19 cellular contexts compared by ENCODE assay signal in the genomic region with DNA sequence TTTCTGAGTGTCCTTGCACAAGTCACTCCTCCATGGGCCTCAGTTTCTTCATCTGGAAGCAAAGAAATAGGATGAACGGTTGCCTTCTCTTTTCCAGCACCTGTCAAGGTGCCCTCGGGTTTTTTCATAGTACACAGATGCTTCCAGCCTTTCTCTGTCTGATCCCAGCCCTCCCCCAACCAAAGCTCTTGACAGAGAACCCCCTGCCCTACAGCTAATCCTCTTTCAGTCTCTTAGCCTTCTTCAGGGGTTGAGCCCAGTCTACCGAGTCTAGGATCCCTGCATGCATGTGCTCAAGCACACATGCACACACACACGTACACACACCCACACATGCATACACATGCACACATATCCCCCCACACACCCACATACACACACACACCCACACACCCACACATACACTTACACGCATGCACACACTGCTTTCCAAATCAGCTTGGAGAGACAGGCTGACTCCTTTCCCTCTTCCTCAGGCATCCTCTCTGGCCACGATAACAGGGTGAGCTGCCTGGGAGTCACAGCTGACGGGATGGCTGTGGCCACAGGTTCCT. TPM values are rescaled to one million over a fixed set of nuclear protein-coding genes. Genes with fewer than 3 reads are reported as not detected.
DNase-seq lines count a peak whose midpoint lies in the region; ATAC-seq and TF ChIP-seq lines count a peak whose summit lies in the region.
"Had no signal": no experiment of that assay in that cellular context is flagged by ENCODE, and none has a peak within 500 bp of the region (broad histone marks: within the 10 kb centered on the region; RNA-seq: fewer than 3 reads in every experiment).

No MANE protein-coding gene starts in this region.

- no peak for TF ChIP-seq POLR2A in HCT116 (IDR thresholded peaks at IDR 0.05; ENCODE audit: borderline replicate concordance, extremely low read depth, insufficient read depth, insufficient read length)
- TF ChIP-seq POLR2A in sigmoid colon (IDR thresholded peaks at IDR 0.05) = no peak

- H3K36me3 ChIP-seq in HCT116 (ENCODE audit: control insufficient read depth in 1 of 2, insufficient read depth in 2 of 2, low read length in 2 of 2) (peaks cover 25 to 44% of the 10 kb centered on the region in 2 experiments; a peak in 3 of 4 replicates), endodermal cell (ENCODE audit: control insufficient read depth, insufficient read depth, low read length) (peaks cover 63% of the 10 kb centered on the region), sigmoid colon (peaks cover 0 to 47% (median 5%) of the 10 kb centered on the region in 4 donors)

- no peak for TF ChIP-seq RAD21 in HCT116 (IDR thresholded peaks at IDR 0.05; ENCODE audit: low read depth)

- ATAC-seq in HCT116 = no peak
- ATAC-seq in activated T-helper 17 cell treated with anti-CD3 and anti-CD28 coated beads, Interleukin-2, amount 50 U/mL, for 72 hours (replicated peaks) = no peak
- ATAC-seq in natural killer cell treated with Interleukin-12 subunit alpha and Interleukin-12 subunit beta and Interleukin-15 and Interleukin-18, amount 100 ng/mL, for 72 hours = no peak
- ATAC-seq: Right ventricle myocardium inferior had no signal

- no peak overlapping the region for H2AFZ ChIP-seq in HCT116 (ENCODE audit: low read depth, low read length, poor library complexity, severe bottlenecking)

- POLR2A ChIA-PET in HCT116 (lab: Charles Lee) (no interaction called here), RWPE1 (lab: Yijun Ruan, JAX; ENCODE audit: low non-redundant PET) (no interaction called here)

- H3K4me1 ChIP-seq in HCT116 (ENCODE audit: control insufficient read depth in 1 of 2, insufficient read depth in 2 of 2, low read length in 2 of 2) (peaks cover 6 to 14% of the 10 kb centered on the region in 2 experiments), endodermal cell (ENCODE audit: control insufficient read depth, insufficient read depth, low read length) (no peaks in the 10 kb centered on the region), sigmoid colon (peaks cover 0 to 5% (median 2%) of the 10 kb centered on the region in 4 donors)

- DNase-seq in HCT116 (ENCODE audit: low read depth, low spot score) (no peak), RWPE1 (ENCODE audit: low spot score) (no peak), endodermal cell (no peak), DMS53 treated with DMSO at 0.1 percent for 48 hours (lab: John Stamatoyannopoulos, UW; ENCODE audit: unreplicated experiment) (no peak), sigmoid colon (no peak)
- no peak for DNase-seq in natural killer cell treated with Interleukin-12 subunit alpha and Interleukin-12 subunit beta and Interleukin-15 and Interleukin-18, amount 100 ng/mL, for 72 hours (ENCODE audit: low spot score)
- DNase-seq: CD8-positive, alpha-beta memory T cell; DMS79; HFFc6; MM.1S; NCI-H1092; NCI-H1436; NCI-H187 treated with DMSO at 0.1 percent for 48 hours; NCI-H2107; Peyer's patch had no signal

- H3K27me3 ChIP-seq in HCT116 (ENCODE audit: insufficient read depth, low read length) = no peaks in the 10 kb centered on the region
- H3K27me3 ChIP-seq in endodermal cell (ENCODE audit: control insufficient read depth, insufficient read depth, low read length, poor library complexity, severe bottlenecking) = no peaks in the 10 kb centered on the region
- H3K27me3 ChIP-seq in sigmoid colon = no peaks in the 10 kb centered on the region
- H3K27me3 ChIP-seq: Peyer's patch, SJSA1 had no signal

- H3K9me3 Mint-ChIP-seq in endodermal cell = no peaks in the 10 kb centered on the region
- no peaks in the 10 kb centered on the region for H3K9me3 Mint-ChIP-seq in activated T-helper 17 cell treated with anti-CD3 and anti-CD28 coated beads, Interleukin-2, amount 50 U/mL, for 72 hours
- H3K9me3 Mint-ChIP-seq in natural killer cell treated with Interleukin-12 subunit alpha and Interleukin-12 subunit beta and Interleukin-15 and Interleukin-18, amount 100 ng/mL, for 72 hours = no peaks in the 10 kb centered on the region
- H3K9me3 Mint-ChIP-seq: CD8-positive, alpha-beta memory T cell; HFFc6 had no signal

- H3K4me2 ChIP-seq in HCT116 (ENCODE audit: low read length) = no peak overlapping the region

- peaks cover 50% of the 10 kb centered on the region for H3K36me3 Mint-ChIP-seq in endodermal cell (ENCODE audit: low read depth)
- peaks cover 18% of the 10 kb centered on the region for H3K36me3 Mint-ChIP-seq in activated T-helper 17 cell treated with anti-CD3 and anti-CD28 coated beads, Interleukin-2, amount 50 U/mL, for 72 hours (ENCODE audit: low read depth)
- no peaks in the 10 kb centered on the region for H3K36me3 Mint-ChIP-seq in natural killer cell treated with Interleukin-12 subunit alpha and Interleukin-12 subunit beta and Interleukin-15 and Interleukin-18, amount 100 ng/mL, for 72 hours

- peaks cover 19% of the 10 kb centered on the region for H3K79me2 ChIP-seq in HCT116 (ENCODE audit: insufficient read depth, low read length)

- H3K9ac ChIP-seq in HCT116 (ENCODE audit: low read length) (no peak overlapping the region), endodermal cell (ENCODE audit: extremely low read depth, low read length, poor library complexity, severe bottlenecking) (no peak overlapping the region)

- H3K4me3 Mint-ChIP-seq in endodermal cell = no peak overlapping the region
- no peak overlapping the region for H3K4me3 Mint-ChIP-seq in activated T-helper 17 cell treated with anti-CD3 and anti-CD28 coated beads, Interleukin-2, amount 50 U/mL, for 72 hours
- no peak overlapping the region for H3K4me3 Mint-ChIP-seq in natural killer cell treated with Interleukin-12 subunit alpha and Interleukin-12 subunit beta and Interleukin-15 and Interleukin-18, amount 100 ng/mL, for 72 hours
- H3K4me3 Mint-ChIP-seq: CD8-positive, alpha-beta memory T cell; HFFc6 had no signal

- intact Hi-C loops in HCT116 (cut with micrococcal nuclease) = no loop called here
- intact Hi-C loops in sigmoid colon (cut with DNase I) = no loop called here

- peak overlapping the region; percentile 1 for H3K27ac Mint-ChIP-seq in endodermal cell
- no peak overlapping the region for H3K27ac Mint-ChIP-seq in activated T-helper 17 cell treated with anti-CD3 and anti-CD28 coated beads, Interleukin-2, amount 50 U/mL, for 72 hours
- no peak overlapping the region for H3K27ac Mint-ChIP-seq in natural killer cell treated with Interleukin-12 subunit alpha and Interleukin-12 subunit beta and Interleukin-15 and Interleukin-18, amount 100 ng/mL, for 72 hours
- H3K27ac Mint-ChIP-seq: HFFc6 had no signal

- H3K4me3 ChIP-seq in HCT116 (replicated peaks in 1 of 2; ENCODE audit: low read depth in 1 of 2, low read length in 2 of 2) (no peak overlapping the region), endodermal cell (ENCODE audit: low read length) (no peak overlapping the region), sigmoid colon (no peak overlapping the region)
- H3K4me3 ChIP-seq: Peyer's patch, SJSA1 had no signal

- BruUV-seq in HCT116 (replicated peaks; lab: Mats Ljungman, UMichigan) = no TSS peak

- WGBS in endodermal cell (ENCODE audit: insufficient coverage in 1 of 2, insufficient read length in 1 of 2), 2 experiments = 88 to 93% methylated on average over 3 to 7 of the region's 7 CpGs
- WGBS in sigmoid colon, 2 donors = 91 to 92% methylated on average over 7 of the region's 7 CpGs

- no peak for TF ChIP-seq EP300 in sigmoid colon (IDR thresholded peaks at IDR 0.05)

- H3K9me3 ChIP-seq in HCT116 (ENCODE audit: control insufficient read depth in 1 of 2, insufficient read depth in 1 of 2, low read depth in 1 of 2, low read length in 2 of 2) (no peaks in the 10 kb centered on the region), endodermal cell (ENCODE audit: control insufficient read depth, low read length) (no peaks in the 10 kb centered on the region), sigmoid colon (no peaks in the 10 kb centered on the region)
- H3K9me3 ChIP-seq: Peyer's patch, SJSA1 had no signal

- H3K27ac ChIP-seq in HCT116 (ENCODE audit: low read depth, low read length) (no peak overlapping the region), RWPE1 (peak overlapping the region; percentile 11; the same call in 1 of the 2 replicates), endodermal cell (ENCODE audit: low read depth, low read length) (no peak overlapping the region), sigmoid colon (no peak overlapping the region)
- H3K27ac ChIP-seq: C4-2B, Peyer's patch, SJSA1 had no signal

- H3K9me2 ChIP-seq in HCT116 (ENCODE audit: insufficient read depth) = no peaks in the 10 kb centered on the region

- H4K20me1 ChIP-seq in HCT116 (ENCODE audit: insufficient read depth) = no peaks in the 10 kb centered on the region

- H3K4me1 Mint-ChIP-seq in endodermal cell = peaks cover 30% of the 10 kb centered on the region
- H3K4me1 Mint-ChIP-seq in activated T-helper 17 cell treated with anti-CD3 and anti-CD28 coated beads, Interleukin-2, amount 50 U/mL, for 72 hours = peaks cover 11% of the 10 kb centered on the region
- H3K4me1 Mint-ChIP-seq in natural killer cell treated with Interleukin-12 subunit alpha and Interleukin-12 subunit beta and Interleukin-15 and Interleukin-18, amount 100 ng/mL, for 72 hours (ENCODE audit: low read depth in 2 of 2) = peaks cover 8 to 20% of the 10 kb centered on the region in 2 donors

- CTCF ChIA-PET in HCT116 (lab: Charles Lee) (no interaction called here), RWPE1 (lab: Yijun Ruan, JAX) (interaction anchor here (0.9 to 1.3 kb wide), 2 partner anchors 10 to 16 kb away, joined by 3 to 5 read pairs; no protein-coding TSS in a partner anchor)

- RAD21 ChIA-PET in HCT116 (lab: Charles Lee; ENCODE audit: low non-redundant PET in 1 of 2, low total read pairs in 2 of 2, uncharacterized antibody in 2 of 2, unreplicated experiment in 2 of 2) = no interaction called here

- H3K27me3 Mint-ChIP-seq in endodermal cell (ENCODE audit: insufficient read depth) = peaks cover 2% of the 10 kb centered on the region
- H3K27me3 Mint-ChIP-seq in activated T-helper 17 cell treated with anti-CD3 and anti-CD28 coated beads, Interleukin-2, amount 50 U/mL, for 72 hours = no peaks in the 10 kb centered on the region
- no peaks in the 10 kb centered on the region for H3K27me3 Mint-ChIP-seq in natural killer cell treated with Interleukin-12 subunit alpha and Interleukin-12 subunit beta and Interleukin-15 and Interleukin-18, amount 100 ng/mL, for 72 hours
- H3K27me3 Mint-ChIP-seq: CD8-positive, alpha-beta memory T cell had no signal

- TF ChIP-seq CTCF in HCT116 (IDR thresholded peaks at IDR 0.05 in 2 of 3, conservative IDR thresholded peaks at IDR 0.05 in 1 of 3; ENCODE audit: borderline replicate concordance in 1 of 3, insufficient read depth in 1 of 3, low read depth in 2 of 3, low read length in 2 of 3) = no peak
- TF ChIP-seq CTCF in RWPE1 (conservative IDR thresholded peaks at IDR 0.05; ENCODE audit: low read depth) = no peak
- no peak for TF ChIP-seq CTCF in endodermal cell (conservative IDR thresholded peaks at IDR 0.05)
- no peak for TF ChIP-seq CTCF in sigmoid colon (IDR thresholded peaks at IDR 0.05)

RNA-seq across cellular contexts. Expression of gene CDCA3, which starts 4.7 kb away (rescaled TPM):
- total RNA-seq in HCT116 (2021; ENCODE audit: unreplicated experiment) (63.0 TPM), endodermal cell (10 to 100 TPM; 53.1 to 63.9 TPM), sigmoid colon (1 to 10 TPM in 1 of 4 donors, under 1 TPM in 3; 0.33 to 2.8 (median 0.45) TPM)
- polyA plus RNA-seq in HCT116 (2012) = 72.5 and 92.7 TPM in 2 replicates
- polyA plus RNA-seq in endodermal cell (2013, experiment 1 of 2) = 87.9 TPM
- polyA plus RNA-seq in endodermal cell (2013, experiment 2 of 2) = 84.7 TPM
- 100 to 1,000 TPM in 1 of 2 donors, 10 to 100 TPM in 1; 86.9 to 104 TPM for total RNA-seq in activated T-helper 17 cell treated with anti-CD3 and anti-CD28 coated beads, Interleukin-2, amount 50 U/mL, for 72 hours
- total RNA-seq in natural killer cell treated with Interleukin-12 subunit alpha and Interleukin-12 subunit beta and Interleukin-15 and Interleukin-18, amount 100 ng/mL, for 72 hours = 100 to 1,000 TPM in 1 of 2 donors, 10 to 100 TPM in 1; 40.7 to 105 TPM
- 10 to 100 TPM in 1 of 3 donors, 1 to 10 TPM in 2; 4.8 to 31.2 (median 8.6) TPM for polyA plus RNA-seq in sigmoid colon

RNA-seq across cellular contexts. Expression of gene USP5, which starts 5.6 kb away (rescaled TPM):
- total RNA-seq in HCT116 (2021; ENCODE audit: unreplicated experiment) (175 TPM), endodermal cell (100 to 1,000 TPM; 120 to 257 TPM), sigmoid colon (10 to 100 TPM; 37.1 to 44.7 (median 41.5) TPM)
- polyA plus RNA-seq in HCT116 (2012) = 76.8 and 88.7 TPM in 2 replicates
- 74.6 TPM for polyA plus RNA-seq in endodermal cell (2013, experiment 1 of 2)
- 74.4 TPM for polyA plus RNA-seq in endodermal cell (2013, experiment 2 of 2)
- total RNA-seq in activated T-helper 17 cell treated with anti-CD3 and anti-CD28 coated beads, Interleukin-2, amount 50 U/mL, for 72 hours = 100 to 1,000 TPM in 1 of 2 donors, 10 to 100 TPM in 1; 83.4 to 149 TPM
- 100 to 1,000 TPM in 1 of 2 donors, 10 to 100 TPM in 1; 91.7 to 105 TPM for total RNA-seq in natural killer cell treated with Interleukin-12 subunit alpha and Interleukin-12 subunit beta and Interleukin-15 and Interleukin-18, amount 100 ng/mL, for 72 hours
- polyA plus RNA-seq in sigmoid colon = 10 to 100 TPM; 25.4 to 51.5 (median 26.4) TPM

RNA-seq across cellular contexts. Expression of gene GNB3, which starts 5.7 kb away (rescaled TPM):
- total RNA-seq in HCT116 (2021; ENCODE audit: unreplicated experiment) (8.7 TPM), endodermal cell (10 to 100 TPM; 10.0 to 17.1 TPM), sigmoid colon (1 to 10 TPM in 3 of 4 donors, under 1 TPM in 1; 0.36 to 8.9 (median 2.2) TPM)
- 8.5 and 9.8 TPM in 2 replicates for polyA plus RNA-seq in HCT116 (2012)
- 13.5 TPM for polyA plus RNA-seq in endodermal cell (2013, experiment 1 of 2)
- polyA plus RNA-seq in endodermal cell (2013, experiment 2 of 2) = 10.4 TPM
- total RNA-seq in activated T-helper 17 cell treated with anti-CD3 and anti-CD28 coated beads, Interleukin-2, amount 50 U/mL, for 72 hours = under 1 TPM in 1 of 2 donors, not detected in 1; 0.66 TPM
- not detected for total RNA-seq in natural killer cell treated with Interleukin-12 subunit alpha and Interleukin-12 subunit beta and Interleukin-15 and Interleukin-18, amount 100 ng/mL, for 72 hours
- 1 to 10 TPM in 2 of 3 donors, under 1 TPM in 1; 0.46 to 1.2 (median 1.1) TPM for polyA plus RNA-seq in sigmoid colon
- total RNA-seq: SJSA1 had no signal
- polyA plus RNA-seq: CD8-positive, alpha-beta memory T cell had no signal

RNA-seq across cellular contexts. Expression of gene P3H3, which starts 18.2 kb away (rescaled TPM):
- 32.2 TPM for total RNA-seq in HCT116 (2021; ENCODE audit: unreplicated experiment)
- polyA plus RNA-seq in HCT116 (2012) = 24.3 and 25.5 TPM in 2 replicates
- total RNA-seq in endodermal cell = 10 to 100 TPM; 58.4 to 63.1 TPM
- polyA plus RNA-seq in endodermal cell (2013, experiment 1 of 2) = 41.9 TPM
- polyA plus RNA-seq in endodermal cell (2013, experiment 2 of 2) = 40.0 TPM
- 1 to 10 TPM in 1 of 2 donors, not detected in 1; 1.1 TPM for total RNA-seq in activated T-helper 17 cell treated with anti-CD3 and anti-CD28 coated beads, Interleukin-2, amount 50 U/mL, for 72 hours
- 1 to 10 TPM in 1 of 2 donors, not detected in 1; 1.3 TPM for total RNA-seq in natural killer cell treated with Interleukin-12 subunit alpha and Interleukin-12 subunit beta and Interleukin-15 and Interleukin-18, amount 100 ng/mL, for 72 hours
- 10 to 100 TPM; 16.4 to 69.8 (median 20.5) TPM for total RNA-seq in sigmoid colon
- 1 to 10 TPM in 2 of 3 donors, under 1 TPM in 1; 0.60 to 6.0 (median 1.2) TPM for polyA plus RNA-seq in sigmoid colon

RNA-seq across cellular contexts. Expression of gene TPI1, which starts 20.9 kb away (rescaled TPM):
- total RNA-seq in HCT116 (2021; ENCODE audit: unreplicated experiment) (1,068 TPM), endodermal cell (1,000 to 10,000 TPM in 1 of 2 donors, 100 to 1,000 TPM in 1; 805 to 1,294 TPM), sigmoid colon (100 to 1,000 TPM; 194 to 345 (median 299) TPM)
- polyA plus RNA-seq in HCT116 (2012) = 1,589 and 1,878 TPM in 2 replicates
- polyA plus RNA-seq in endodermal cell (2013, experiment 1 of 2) = 843 TPM
- polyA plus RNA-seq in endodermal cell (2013, experiment 2 of 2) = 801 TPM
- total RNA-seq in activated T-helper 17 cell treated with anti-CD3 and anti-CD28 coated beads, Interleukin-2, amount 50 U/mL, for 72 hours = 1,000 to 10,000 TPM; 1,893 to 2,116 TPM
- 1,000 to 10,000 TPM; 1,157 to 1,903 TPM for total RNA-seq in natural killer cell treated with Interleukin-12 subunit alpha and Interleukin-12 subunit beta and Interleukin-15 and Interleukin-18, amount 100 ng/mL, for 72 hours
- 100 to 1,000 TPM; 808 to 994 (median 968) TPM for polyA plus RNA-seq in sigmoid colon

Comparison
In these comparisons a context has a peak if more than half of its experiments do, and no peak if none do; other contexts are left out.
1. RNA of gene CDCA3, which starts 4.7 kb away (total RNA-seq): 40.7 to 105 TPM in natural killer cell treated with Interleukin-12 subunit alpha and Interleukin-12 subunit beta and Interleukin-15 and Interleukin-18, amount 100 ng/mL, for 72 hours, 86.9 to 104 TPM in activated T-helper 17 cell treated with anti-CD3 and anti-CD28 coated beads, Interleukin-2, amount 50 U/mL, for 72 hours, 53.1 to 63.9 TPM in endodermal cell and 63.0 TPM in HCT116 (single experiment); 0.33 to 2.8 TPM in sigmoid colon; every median in the first group is over 10 times any median in the second.